7 cellular contexts compared by ENCODE assay signal in genomic region chr3:101902041-101902440, GRCh38. TPM values are rescaled to one million over a fixed set of nuclear protein-coding genes. Genes with fewer than 3 reads are reported as not detected.
DNase-seq lines count a peak whose midpoint lies in the region; ATAC-seq and TF ChIP-seq lines count a peak whose summit lies in the region.

No MANE protein-coding gene starts in this region.

- H3K9me3 Mint-ChIP-seq in activated T-helper 2 cell treated with anti-CD3 and anti-CD28 coated beads, Interferon-gamma antibody, Interleukin-2, Interleukin-4, amounts not matched to agents 10 μg/mL and 5 μg/mL and 100 μg/mL, durations not matched to agents 14 hours and 24 hours and 36 hours = peaks cover 8% of the 10 kb centered on the region

- H3K27me3 Mint-ChIP-seq in activated T-helper 2 cell treated with anti-CD3 and anti-CD28 coated beads, Interferon-gamma antibody, Interleukin-2, Interleukin-4, amounts not matched to agents 10 μg/mL and 5 μg/mL and 100 μg/mL, durations not matched to agents 14 hours and 24 hours and 36 hours (ENCODE audit: low read depth) = peaks cover 5% of the 10 kb centered on the region

- H3K4me3 ChIP-seq in adipocyte (ENCODE audit: low read length) (no peak overlapping the region), psoas muscle (no peak overlapping the region)

- intact Hi-C loops in psoas muscle (cut with DNase I) = no loop called here
- intact Hi-C loops in activated T-helper 2 cell treated with anti-CD3 and anti-CD28 coated beads, Interferon-gamma antibody, Interleukin-2, Interleukin-4, amounts not matched to agents 10 μg/mL and 5 μg/mL and 100 μg/mL, durations not matched to agents 14 hours and 24 hours and 36 hours (cut with micrococcal nuclease) = loop anchor here (5.0 kb wide), 1 partner anchor 40 kb away; no protein-coding TSS in a partner anchor

- H3K4me1 Mint-ChIP-seq in activated T-helper 2 cell treated with anti-CD3 and anti-CD28 coated beads, Interferon-gamma antibody, Interleukin-2, Interleukin-4, amounts not matched to agents 10 μg/mL and 5 μg/mL and 100 μg/mL, durations not matched to agents 14 hours and 24 hours and 36 hours (ENCODE audit: low read depth) = peaks cover 7% of the 10 kb centered on the region

- H3K9me3 ChIP-seq in adipocyte (ENCODE audit: control insufficient read depth, low read length) = no peaks in the 10 kb centered on the region
- H3K9me3 ChIP-seq in psoas muscle = no peaks in the 10 kb centered on the region

- no peak for TF ChIP-seq CTCF in psoas muscle (IDR thresholded peaks at IDR 0.05)

- H3K9ac ChIP-seq in adipocyte (ENCODE audit: low read length) = no peak overlapping the region

- ATAC-seq in GM18870 (IDR thresholded peaks at IDR 0.05; ENCODE audit: unreplicated experiment) (peak; percentile 54), HG03045 (IDR thresholded peaks at IDR 0.05; ENCODE audit: unreplicated experiment) (peak; percentile 51), psoas muscle (peak in 3 of 4 donors; percentile 19 to 40 (median 38))

- H3K27ac ChIP-seq in psoas muscle = no peak overlapping the region

- H3K36me3 ChIP-seq in adipocyte (ENCODE audit: control insufficient read depth, insufficient read depth, low read length, severe bottlenecking) = no peaks in the 10 kb centered on the region
- no peaks in the 10 kb centered on the region for H3K36me3 ChIP-seq in psoas muscle (ENCODE audit: insufficient read depth in 1 of 2, low read depth in 1 of 2)

- DNase-seq in adipocyte (ENCODE audit: low read depth) = peak; percentile 73
- no peak for DNase-seq in psoas muscle
- DNase-seq in NCI-H774 (lab: John Stamatoyannopoulos, UW) = no peak
- no peak for DNase-seq in activated T-helper 2 cell treated with anti-CD3 and anti-CD28 coated beads, Interferon-gamma antibody, Interleukin-2, Interleukin-4, amounts not matched to agents 10 μg/mL and 5 μg/mL and 100 μg/mL, durations not matched to agents 14 hours and 24 hours and 36 hours (ENCODE audit: low spot score)
- DNase-seq in NCI-H2171 (lab: John Stamatoyannopoulos, UW) = no peak

- H3K36me3 Mint-ChIP-seq in activated T-helper 2 cell treated with anti-CD3 and anti-CD28 coated beads, Interferon-gamma antibody, Interleukin-2, Interleukin-4, amounts not matched to agents 10 μg/mL and 5 μg/mL and 100 μg/mL, durations not matched to agents 14 hours and 24 hours and 36 hours (ENCODE audit: low read depth) = peaks cover 8% of the 10 kb centered on the region

- H3K4me3 Mint-ChIP-seq in activated T-helper 2 cell treated with anti-CD3 and anti-CD28 coated beads, Interferon-gamma antibody, Interleukin-2, Interleukin-4, amounts not matched to agents 10 μg/mL and 5 μg/mL and 100 μg/mL, durations not matched to agents 14 hours and 24 hours and 36 hours (ENCODE audit: low read depth) = no peak overlapping the region

- WGBS in psoas muscle, 3 donors = 86 to 89% (median 86%) methylated on average over 1 of the region's 1 CpG

- no peak overlapping the region for H3K27ac Mint-ChIP-seq in activated T-helper 2 cell treated with anti-CD3 and anti-CD28 coated beads, Interferon-gamma antibody, Interleukin-2, Interleukin-4, amounts not matched to agents 10 μg/mL and 5 μg/mL and 100 μg/mL, durations not matched to agents 14 hours and 24 hours and 36 hours

- H3K27me3 ChIP-seq in adipocyte (replicated peaks; ENCODE audit: control insufficient read depth, insufficient read depth, low read length) = no peaks in the 10 kb centered on the region
- no peaks in the 10 kb centered on the region for H3K27me3 ChIP-seq in psoas muscle (ENCODE audit: insufficient read depth in 3 of 3, low read length in 2 of 3)

- H3K4me1 ChIP-seq in adipocyte (ENCODE audit: control insufficient read depth, insufficient read depth, low read length) = peaks cover 12% of the 10 kb centered on the region
- H3K4me1 ChIP-seq in psoas muscle = no peaks in the 10 kb centered on the region

RNA-seq across cellular contexts. Expression of gene NFKBIZ, which starts 52.7 kb away (rescaled TPM):
- 10 to 100 TPM in 2 of 4 donors, 1 to 10 TPM in 2; 6.4 to 12.5 (median 9.8) TPM for total RNA-seq in psoas muscle
- polyA plus RNA-seq in psoas muscle = 1 to 10 TPM; 3.0 to 8.8 (median 5.4) TPM
- 122 and 140 TPM in 2 replicates for total RNA-seq in activated T-helper 2 cell treated with anti-CD3 and anti-CD28 coated beads, Interferon-gamma antibody, Interleukin-2, Interleukin-4, amounts not matched to agents 10 μg/mL and 5 μg/mL and 100 μg/mL, durations not matched to agents 14 hours and 24 hours and 36 hours
